ENCODE assay signal across 9 cellular contexts in genomic region chrX:26649534-26649933, GRCh38.
DNase-seq lines count a peak whose midpoint lies in the region; ATAC-seq, FAIRE-seq and TF ChIP-seq lines count a peak whose summit lies in the region.
"Had no signal": no experiment of that assay in that cellular context is flagged by ENCODE, and none has a peak within 500 bp of the region (broad histone marks: within the 10 kb centered on the region; RNA-seq: fewer than 3 reads in every experiment).

No MANE protein-coding gene starts in this region.

- ATAC-seq in GM23338: no peak

- POLR2A ChIA-PET in PC-9 (lab: Charles Lee; ENCODE audit: unreplicated experiment): no interaction called here

- H3K4me3 Mint-ChIP-seq in GM23338: no peak overlapping the region
- H3K4me3 Mint-ChIP-seq in activated T-helper 2 cell treated with anti-CD3 and anti-CD28 coated beads, Interferon-gamma antibody, Interleukin-2, Interleukin-4, amounts not matched to agents 10 μg/mL and 5 μg/mL and 100 μg/mL, durations not matched to agents 14 hours and 24 hours and 36 hours (ENCODE audit: low read depth): no peak overlapping the region

- no TSS peak for BruUV-seq in PC-9 (replicated peaks; lab: Mats Ljungman, UMichigan)

- TF ChIP-seq POLR2A in H54 (IDR thresholded peaks at IDR 0.05; ENCODE audit: low read depth, low read length): no peak

- H3K27me3 ChIP-seq in GM23338 (ENCODE audit: insufficient read depth) (no peaks in the 10 kb centered on the region), PC-9 (ENCODE audit: insufficient read depth, low read depth) (no peaks in the 10 kb centered on the region), hepatocyte (no peaks in the 10 kb centered on the region)
- H3K27me3 ChIP-seq: suprapubic skin had no signal

- no peaks in the 10 kb centered on the region for H3K4me1 Mint-ChIP-seq in GM23338
- no peaks in the 10 kb centered on the region for H3K4me1 Mint-ChIP-seq in activated T-helper 2 cell treated with anti-CD3 and anti-CD28 coated beads, Interferon-gamma antibody, Interleukin-2, Interleukin-4, amounts not matched to agents 10 μg/mL and 5 μg/mL and 100 μg/mL, durations not matched to agents 14 hours and 24 hours and 36 hours (ENCODE audit: low read depth)

- no peaks in the 10 kb centered on the region for H3K36me3 ChIP-seq in GM23338 (ENCODE audit: insufficient read depth)
- no peaks in the 10 kb centered on the region for H3K36me3 ChIP-seq in PC-9 (ENCODE audit: low read depth)
- no peaks in the 10 kb centered on the region for H3K36me3 ChIP-seq in hepatocyte (replicated peaks; ENCODE audit: insufficient read depth, low read depth)
- H3K36me3 ChIP-seq: suprapubic skin had no signal

- FAIRE-seq in H54 (lab: Jason Lieb, UNC): no peak

- intact Hi-C loops in PC-9 (cut with micrococcal nuclease; ENCODE audit: unreplicated experiment): no loop called here
- intact Hi-C loops in activated T-helper 2 cell treated with anti-CD3 and anti-CD28 coated beads, Interferon-gamma antibody, Interleukin-2, Interleukin-4, amounts not matched to agents 10 μg/mL and 5 μg/mL and 100 μg/mL, durations not matched to agents 14 hours and 24 hours and 36 hours (cut with micrococcal nuclease): no loop called here

- CTCF ChIA-PET in PC-9 (lab: Charles Lee): no interaction called here

- H3K27ac ChIP-seq in GM23338 (ENCODE audit: low read depth) (no peak overlapping the region), PC-9 (no peak overlapping the region), hepatocyte (no peak overlapping the region)
- H3K27ac ChIP-seq: suprapubic skin had no signal

- H3K79me2 ChIP-seq in GM23338 (replicated peaks; ENCODE audit: insufficient read depth) (no peaks in the 10 kb centered on the region), PC-9 (ENCODE audit: low read depth) (no peaks in the 10 kb centered on the region), hepatocyte (no peaks in the 10 kb centered on the region)

- H2AFZ ChIP-seq in GM23338 (no peak overlapping the region), PC-9 (no peak overlapping the region), hepatocyte (no peak overlapping the region)

- H3K4me3 ChIP-seq in GM23338 (no peak overlapping the region), PC-9 (no peak overlapping the region), hepatocyte (no peak overlapping the region)
- H3K4me3 ChIP-seq: suprapubic skin had no signal

- peaks cover 46% of the 10 kb centered on the region for H3K9me3 Mint-ChIP-seq in GM23338
- no peaks in the 10 kb centered on the region for H3K9me3 Mint-ChIP-seq in activated T-helper 2 cell treated with anti-CD3 and anti-CD28 coated beads, Interferon-gamma antibody, Interleukin-2, Interleukin-4, amounts not matched to agents 10 μg/mL and 5 μg/mL and 100 μg/mL, durations not matched to agents 14 hours and 24 hours and 36 hours

- H3K9me2 ChIP-seq in GM23338 (ENCODE audit: insufficient read depth) (no peaks in the 10 kb centered on the region), PC-9 (ENCODE audit: insufficient read depth) (no peaks in the 10 kb centered on the region), hepatocyte (replicated peaks; ENCODE audit: insufficient read depth) (no peaks in the 10 kb centered on the region)

- no peaks in the 10 kb centered on the region for H3K9me3 ChIP-seq in PC-9 (ENCODE audit: insufficient read depth, low read depth)
- peaks cover 7% of the 10 kb centered on the region for H3K9me3 ChIP-seq in hepatocyte (ENCODE audit: low read depth)
- H3K9me3 ChIP-seq: suprapubic skin had no signal

- H3K4me2 ChIP-seq in GM23338 (no peak overlapping the region), PC-9 (no peak overlapping the region), hepatocyte (no peak overlapping the region)

- H4K20me1 ChIP-seq in GM23338 (replicated peaks; ENCODE audit: insufficient read depth): no peaks in the 10 kb centered on the region
- no peaks in the 10 kb centered on the region for H4K20me1 ChIP-seq in PC-9 (ENCODE audit: insufficient read depth)
- H4K20me1 ChIP-seq in hepatocyte (ENCODE audit: insufficient read depth, poor library complexity, severe bottlenecking): no peaks in the 10 kb centered on the region

- H3K36me3 Mint-ChIP-seq in GM23338 (ENCODE audit: low read depth): peaks cover 27% of the 10 kb centered on the region; the same call in 2 of the 3 replicates
- H3K36me3 Mint-ChIP-seq in activated T-helper 2 cell treated with anti-CD3 and anti-CD28 coated beads, Interferon-gamma antibody, Interleukin-2, Interleukin-4, amounts not matched to agents 10 μg/mL and 5 μg/mL and 100 μg/mL, durations not matched to agents 14 hours and 24 hours and 36 hours (ENCODE audit: low read depth): no peaks in the 10 kb centered on the region

- DNase-seq in COLO829 (ENCODE audit: low spot score): peak; percentile 5
- peak; percentile 53 for DNase-seq in GM23338 (ENCODE audit: low spot score)
- DNase-seq in PC-9: no peak
- peak; percentile 9 for DNase-seq in hepatocyte (ENCODE audit: low spot score)
- DNase-seq in activated T-helper 2 cell treated with anti-CD3 and anti-CD28 coated beads, Interferon-gamma antibody, Interleukin-2, Interleukin-4, amounts not matched to agents 10 μg/mL and 5 μg/mL and 100 μg/mL, durations not matched to agents 14 hours and 24 hours and 36 hours (ENCODE audit: low spot score): no peak
- no peak for DNase-seq in DMS79 treated with DMSO at 0.1 percent for 48 hours (lab: John Stamatoyannopoulos, UW)
- DNase-seq in inferior parietal cortex (ENCODE audit: extremely low spot score): no peak
- DNase-seq in H54 (ENCODE audit: insufficient read length, low spot score): no peak

- no peaks in the 10 kb centered on the region for H3F3A ChIP-seq in GM23338 (replicated peaks; ENCODE audit: low read depth)
- H3F3A ChIP-seq in PC-9 (ENCODE audit: insufficient read depth, low read depth): no peaks in the 10 kb centered on the region

- TF ChIP-seq CTCF in GM23338 (conservative IDR thresholded peaks at IDR 0.05; ENCODE audit: low read depth in 2 of 2) (peak; percentile 39 to 62), PC-9 (conservative IDR thresholded peaks at IDR 0.05) (peak; percentile 72), hepatocyte (IDR thresholded peaks at IDR 0.05; ENCODE audit: poor library complexity) (peak; percentile 39)

- H3K27me3 Mint-ChIP-seq in GM23338 (ENCODE audit: insufficient read depth, low read depth, poor library complexity): no peaks in the 10 kb centered on the region
- H3K27me3 Mint-ChIP-seq in activated T-helper 2 cell treated with anti-CD3 and anti-CD28 coated beads, Interferon-gamma antibody, Interleukin-2, Interleukin-4, amounts not matched to agents 10 μg/mL and 5 μg/mL and 100 μg/mL, durations not matched to agents 14 hours and 24 hours and 36 hours (ENCODE audit: low read depth): no peaks in the 10 kb centered on the region

- 38% methylated on average over 7 of the region's 7 CpGs for WGBS in hepatocyte (ENCODE audit: low lambda C conversion rate, missing lambda C conversion rate)

- no peak overlapping the region for H3K27ac Mint-ChIP-seq in GM23338
- H3K27ac Mint-ChIP-seq in activated T-helper 2 cell treated with anti-CD3 and anti-CD28 coated beads, Interferon-gamma antibody, Interleukin-2, Interleukin-4, amounts not matched to agents 10 μg/mL and 5 μg/mL and 100 μg/mL, durations not matched to agents 14 hours and 24 hours and 36 hours: no peak overlapping the region

- H3K4me1 ChIP-seq in GM23338 (ENCODE audit: insufficient read depth): no peaks in the 10 kb centered on the region; the same call in 1 of the 2 replicates
- H3K4me1 ChIP-seq in PC-9 (replicated peaks; ENCODE audit: insufficient read depth): no peaks in the 10 kb centered on the region
- H3K4me1 ChIP-seq in hepatocyte (ENCODE audit: insufficient read depth): no peaks in the 10 kb centered on the region
- H3K4me1 ChIP-seq: suprapubic skin had no signal

TF ChIP-seq in GM23338, 12 proteins besides CTCF, POLR2A, EP300 and RAD21 (continues in another document):
- TF ChIP-seq POLR2AphosphoS5 (IDR thresholded peaks at IDR 0.05; ENCODE audit: low read depth): no peak
- no peak for TF ChIP-seq NANOG (IDR thresholded peaks at IDR 0.05; ENCODE audit: borderline replicate concordance)
- TF ChIP-seq EZH2 (IDR thresholded peaks at IDR 0.05; ENCODE audit: low read depth, unreplicated experiment): no peak
- TF ChIP-seq STAT1 (IDR thresholded peaks at IDR 0.05; ENCODE audit: unreplicated experiment): no peak
- TF ChIP-seq JUNB (IDR thresholded peaks at IDR 0.05; ENCODE audit: unreplicated experiment): no peak
- TF ChIP-seq CREB1 (CRISPR knock-in tag; IDR thresholded peaks at IDR 0.05; ENCODE audit: low read depth): no peak
- no peak for TF ChIP-seq ZNF331 (CRISPR knock-in tag; IDR thresholded peaks at IDR 0.05; ENCODE audit: low read depth)

Comparison
In these comparisons a context has a peak if more than half of its experiments do, and no peak if none do; other contexts are left out.
1. DNase-seq: peak in COLO829 (single experiment), GM23338 (single experiment) and hepatocyte (single experiment); none in PC-9 (0 of 2), activated T-helper 2 cell treated with anti-CD3 and anti-CD28 coated beads, Interferon-gamma antibody, Interleukin-2, Interleukin-4, amounts not matched to agents 10 μg/mL and 5 μg/mL and 100 μg/mL, durations not matched to agents 14 hours and 24 hours and 36 hours (single experiment), DMS79 treated with DMSO at 0.1 percent for 48 hours (single experiment), inferior parietal cortex (single experiment) and H54 (single experiment).
2. Peak in every context shown above with its lines, with median percentiles within 50 percentile points of each other: CTCF ChIP-seq.